ENCODE assay signal across 11 cellular contexts in the genomic region with DNA sequence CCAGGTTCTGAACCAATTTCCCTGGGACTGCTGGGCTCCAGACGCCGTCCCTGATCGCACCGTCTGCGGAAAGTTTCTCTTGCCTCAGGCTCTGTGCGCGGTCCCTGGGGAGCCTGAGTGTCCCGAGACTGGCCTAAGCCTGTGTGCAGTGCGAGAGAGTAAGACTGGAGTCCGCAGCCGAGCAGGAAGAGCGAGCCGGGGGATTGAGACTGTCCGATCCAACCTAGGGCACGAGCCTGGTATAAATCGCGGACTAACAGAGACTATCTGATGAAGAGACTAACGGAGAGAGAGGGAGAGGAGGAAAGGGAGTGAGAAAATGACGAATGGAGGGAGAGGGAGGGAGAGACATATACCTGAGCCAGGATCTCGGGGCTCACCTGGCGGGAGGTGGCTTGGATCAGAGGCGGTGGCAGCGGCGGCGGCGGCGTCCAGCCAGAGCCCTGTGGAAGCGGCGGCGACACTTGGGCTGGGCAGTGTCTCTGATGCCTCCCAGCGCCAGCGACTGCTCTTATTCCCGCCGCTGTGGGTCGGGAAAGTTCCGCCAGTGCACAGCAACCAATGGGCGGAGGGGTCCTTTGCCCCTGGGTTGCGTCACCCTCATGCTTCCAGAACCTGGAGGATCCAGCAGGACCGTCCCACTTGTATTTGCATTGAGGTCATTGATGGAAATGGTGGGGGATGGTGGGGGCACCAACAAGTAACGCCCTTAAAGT. TPM values are rescaled to one million over a fixed set of nuclear protein-coding genes. Genes with fewer than 3 reads are reported as not detected.
DNase-seq lines count a peak whose midpoint lies in the region; ATAC-seq and TF ChIP-seq lines count a peak whose summit lies in the region.
"Had no signal": no experiment of that assay in that cellular context is flagged by ENCODE, and none has a peak within 500 bp of the region (broad histone marks: within the 10 kb centered on the region; RNA-seq: fewer than 3 reads in every experiment).

A gene with protein sequence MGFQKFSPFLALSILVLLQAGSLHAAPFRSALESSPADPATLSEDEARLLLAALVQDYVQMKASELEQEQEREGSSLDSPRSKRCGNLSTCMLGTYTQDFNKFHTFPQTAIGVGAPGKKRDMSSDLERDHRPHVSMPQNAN (minus strand): TSS at position 487 of the 716 bp plus-strand sequence. CDS start 1,159 bp downstream, outside the sequence.

- POLR2A ChIA-PET in activated B cell treated with CpG ODN at 0.5 μM for 24 hours (lab: Charles Lee): no interaction called here

- H3K9me3 Mint-ChIP-seq in activated B cell treated with CpG ODN at 0.5 μM for 24 hours (no peaks in the 10 kb centered on the region), immature natural killer cell (peaks cover 0 to 2% (median 0%) of the 10 kb centered on the region in 6 donors), type B pancreatic cell (no peaks in the 10 kb centered on the region)

- H3K4me3 Mint-ChIP-seq in activated B cell treated with CpG ODN at 0.5 μM for 24 hours (peak within 1 kb of the TSS; percentile 62), immature natural killer cell (peak within 1 kb of the TSS in 3 of 5 donors; percentile 60 to 77 (median 68)), type B pancreatic cell (peak within 1 kb of the TSS; percentile 84)

- H3K27me3 Mint-ChIP-seq in activated B cell treated with CpG ODN at 0.5 μM for 24 hours (peaks cover 81% of the 10 kb centered on the region), immature natural killer cell (ENCODE audit: low read depth in 3 of 3) (peaks cover 33 to 43% (median 33%) of the 10 kb centered on the region in 3 donors), type B pancreatic cell (peaks cover 95% of the 10 kb centered on the region)

- DNase-seq in left ventricle myocardium superior: peak; percentile 29
- DNase-seq in Right ventricle myocardium superior: no peak
- DNase-seq in activated B cell treated with CpG ODN at 0.5 μM for 24 hours: no peak
- no peak for DNase-seq in immature natural killer cell
- no peak for DNase-seq in type B pancreatic cell (ENCODE audit: extremely low spot score, unreplicated experiment)
- no peak for DNase-seq in NK-92 (lab: John Stamatoyannopoulos, UW; ENCODE audit: unreplicated experiment)
- DNase-seq in stimulated activated CD4-positive, alpha-beta T cell treated with anti-CD3 and anti-CD28 coated beads, Interleukin-15, amount 100 ng/mL, for 24 hours: no peak
- DNase-seq: effector CD4-positive, alpha-beta T cell; MV-4-11; RPMI8226 had no signal

- ATAC-seq in left ventricle myocardium superior: no peak
- no peak for ATAC-seq in Right ventricle myocardium superior (ENCODE audit: poor library complexity)
- no peak for ATAC-seq in activated B cell treated with CpG ODN at 0.5 μM for 24 hours (ENCODE audit: low read depth)
- ATAC-seq in HG03460 (IDR thresholded peaks at IDR 0.05; ENCODE audit: unreplicated experiment): no peak

- H3K27ac Mint-ChIP-seq in activated B cell treated with CpG ODN at 0.5 μM for 24 hours: no peak within 1 kb of the TSS
- H3K27ac Mint-ChIP-seq in immature natural killer cell: no peak within 1 kb of the TSS
- H3K27ac Mint-ChIP-seq in type B pancreatic cell: no peak within 1 kb of the TSS

- no peak for TF ChIP-seq CTCF in activated B cell treated with CpG ODN at 0.5 μM for 24 hours (IDR thresholded peaks at IDR 0.05)
- TF ChIP-seq CTCF in type B pancreatic cell (conservative IDR thresholded peaks at IDR 0.05): no peak

- H3K4me1 Mint-ChIP-seq in activated B cell treated with CpG ODN at 0.5 μM for 24 hours (peaks cover 30% of the 10 kb centered on the region), immature natural killer cell (peaks cover 24 to 26% of the 10 kb centered on the region in 2 donors), type B pancreatic cell (ENCODE audit: unreplicated experiment) (peaks cover 16% of the 10 kb centered on the region)

- intact Hi-C loops in left ventricle myocardium superior (cut with micrococcal nuclease) (no loop called here), Right ventricle myocardium superior (cut with DNase I) (no loop called here), activated B cell treated with CpG ODN at 0.5 μM for 24 hours (cut with micrococcal nuclease) (loop anchor here (2.0 to 5.0 kb wide), 3 partner anchors 80 to 1695 kb away; a partner anchor contains a TSS)

- CTCF ChIA-PET in activated B cell treated with CpG ODN at 0.5 μM for 24 hours (lab: Charles Lee): no interaction called here

- H3K36me3 Mint-ChIP-seq in activated B cell treated with CpG ODN at 0.5 μM for 24 hours (ENCODE audit: low read depth): no peaks in the 10 kb centered on the region
- no peaks in the 10 kb centered on the region for H3K36me3 Mint-ChIP-seq in immature natural killer cell
- H3K36me3 Mint-ChIP-seq in type B pancreatic cell: no peaks in the 10 kb centered on the region

RNA-seq across cellular contexts. Expression of the gene that starts here (rescaled TPM):
- total RNA-seq in left ventricle myocardium superior: not detected
- not detected for total RNA-seq in Right ventricle myocardium superior
- not detected in 2 replicates for total RNA-seq in activated B cell treated with CpG ODN at 0.5 μM for 24 hours
- not detected for polyA plus RNA-seq in immature natural killer cell
- 0.86 and 1.2 TPM in 2 replicates for total RNA-seq in type B pancreatic cell (ENCODE audit: low replicate concordance)

Comparison
In these comparisons a context has a peak if more than half of its experiments do, and no peak if none do; other contexts are left out.
1. Peak in DNase-seq in left ventricle myocardium superior; RNA of the gene not detected or under 1 TPM.